8 cellular contexts compared by ENCODE assay signal in genomic region chr14:59511916-59512530, GRCh38. TPM values are rescaled to one million over a fixed set of nuclear protein-coding genes. Genes with fewer than 3 reads are reported as not detected.
A peak's percentile ranks its signal among the peaks of the same experiment; 100 is the strongest.
DNase-seq lines count a peak whose midpoint lies in the region; ATAC-seq lines count a peak whose summit lies in the region.

No MANE protein-coding gene starts in this region.

- no CpG with 5 or more reads among the region's 4 CpGs for WGBS in iPS DF 6.9 (ENCODE audit: insufficient coverage, insufficient read length)

- H3K4me3 ChIP-seq in H7 (ENCODE audit: insufficient read depth, low read depth, low read length) (no peak overlapping the region), SJCRH30 (no peak overlapping the region), iPS DF 6.9 (ENCODE audit: low read length) (no peak overlapping the region)

- no peaks in the 10 kb centered on the region for H3K9me3 ChIP-seq in SJCRH30 (replicated peaks)
- H3K9me3 ChIP-seq in iPS DF 6.9 (ENCODE audit: control insufficient read depth, insufficient read depth, low read length): no peaks in the 10 kb centered on the region

- DNase-seq in COR-L47 (lab: John Stamatoyannopoulos, UW): peak; percentile 59
- DNase-seq in H7: peak; percentile 62
- peak; percentile 30 to 61 for DNase-seq in SJCRH30
- DNase-seq in iPS DF 6.9 (ENCODE audit: low read depth, low spot score): peak; percentile 29
- no peak for DNase-seq in middle frontal gyrus (ENCODE audit: extremely low spot score, low spot score)
- no peak for DNase-seq in T1000 (lab: John Stamatoyannopoulos, UW)

- H3K27ac ChIP-seq in SJCRH30 (no peak overlapping the region), iPS DF 6.9 (ENCODE audit: low read length) (no peak overlapping the region)

- no peaks in the 10 kb centered on the region for H3K36me3 ChIP-seq in H7 (replicated peaks; ENCODE audit: control insufficient read depth, insufficient read depth, low read length)
- no peaks in the 10 kb centered on the region for H3K36me3 ChIP-seq in SJCRH30
- no peaks in the 10 kb centered on the region for H3K36me3 ChIP-seq in iPS DF 6.9 (ENCODE audit: control insufficient read depth, insufficient read depth, low read length)

- H3K4me1 ChIP-seq in SJCRH30: no peaks in the 10 kb centered on the region
- no peaks in the 10 kb centered on the region for H3K4me1 ChIP-seq in iPS DF 6.9 (ENCODE audit: control insufficient read depth, insufficient read depth, low read length)

- H3K27me3 ChIP-seq in H7 (ENCODE audit: control insufficient read depth, insufficient read depth, low read length) (no peaks in the 10 kb centered on the region), SJCRH30 (no peaks in the 10 kb centered on the region), iPS DF 6.9 (ENCODE audit: control insufficient read depth, insufficient read depth, low read length) (no peaks in the 10 kb centered on the region)

- no peak for ATAC-seq in GM19035 (IDR thresholded peaks at IDR 0.05; ENCODE audit: unreplicated experiment)
- no peak for ATAC-seq in GM21825 (IDR thresholded peaks at IDR 0.05; ENCODE audit: unreplicated experiment)

RNA-seq across cellular contexts. Expression of gene JKAMP, which starts 27.7 kb away (rescaled TPM):
- 59.8 and 80.5 TPM in 2 replicates for total RNA-seq in H7 (2014; rRNA removed; shearing (Covaris generic))
- 55.7 and 65.0 TPM in 2 replicates for total RNA-seq in SJCRH30 (2014; rRNA removed; shearing (Covaris generic))

RNA-seq across cellular contexts. Expression of gene L3HYPDH, which starts 27.8 kb away (rescaled TPM):
- 18.6 and 27.9 TPM in 2 replicates for total RNA-seq in H7 (2014; rRNA removed; shearing (Covaris generic))
- 10.5 and 13.7 TPM in 2 replicates for total RNA-seq in SJCRH30 (2014; rRNA removed; shearing (Covaris generic))

RNA-seq across cellular contexts. Expression of gene GPR135, which starts 46.8 kb away (rescaled TPM):
- total RNA-seq in H7 (2014; rRNA removed; shearing (Covaris generic)): 0.59 and 0.67 TPM in 2 replicates
- total RNA-seq in SJCRH30 (2014; rRNA removed; shearing (Covaris generic)): 1.8 and 2.3 TPM in 2 replicates

Comparison
In these comparisons a context has a peak if more than half of its experiments do, and no peak if none do; other contexts are left out.
1. DNase-seq: peak in COR-L47 (single experiment), H7 (single experiment), SJCRH30 (2 of 2) and iPS DF 6.9 (single experiment); none in middle frontal gyrus (single experiment) and T1000 (single experiment).